In genomic region chr3:120285508-120285841, GRCh38 we compare ENCODE assay signal across 10 cellular contexts. TPM values are rescaled to one million over a fixed set of nuclear protein-coding genes. Genes with fewer than 3 reads are reported as not detected.
DNase-seq lines count a peak whose midpoint lies in the region; ATAC-seq, FAIRE-seq and TF ChIP-seq lines count a peak whose summit lies in the region.
"Had no signal": no experiment of that assay in that cellular context is flagged by ENCODE, and none has a peak within 500 bp of the region (broad histone marks: within the 10 kb centered on the region; RNA-seq: fewer than 3 reads in every experiment).

No MANE protein-coding gene starts in this region.

- H2BK20ac ChIP-seq in IMR-90 (ENCODE audit: low read depth, low read length): no peak overlapping the region

- H3K27ac ChIP-seq in IMR-90 (ENCODE audit: insufficient read depth, low read length) (no peak overlapping the region), mesenchymal stem cell (ENCODE audit: low read length, poor library complexity, severe bottlenecking) (no peak overlapping the region), testis (peak overlapping the region in 1 of 2 donors; percentile 24)

- H3K27ac Mint-ChIP-seq in Calu3 (ENCODE audit: unreplicated experiment): no peak overlapping the region

- H3K9ac ChIP-seq in IMR-90 (ENCODE audit: low read depth, low read length) (no peak overlapping the region), mesenchymal stem cell (ENCODE audit: low read length) (peak overlapping the region; percentile 82)

- H3K14ac ChIP-seq in IMR-90 (replicated peaks; ENCODE audit: low read depth, low read length) (no peak overlapping the region), mesenchymal stem cell (ENCODE audit: low read length in 2 of 2) (no peak overlapping the region)

- peaks cover 12% of the 10 kb centered on the region for H3K27me3 Mint-ChIP-seq in Calu3 (ENCODE audit: unreplicated experiment)

- H4K20me1 ChIP-seq in IMR-90 (ENCODE audit: insufficient read depth, low read length): no peaks in the 10 kb centered on the region

- FAIRE-seq in GM12891 (lab: Jason Lieb, UNC): no peak

- H2BK15ac ChIP-seq in IMR-90 (ENCODE audit: low read depth, low read length) (no peak overlapping the region), mesenchymal stem cell (ENCODE audit: low read depth, poor library complexity, severe bottlenecking) (no peak overlapping the region)

- H3K18ac ChIP-seq in IMR-90 (ENCODE audit: low read depth, low read length) (no peak overlapping the region), mesenchymal stem cell (ENCODE audit: low read depth in 1 of 2, low read length in 2 of 2) (no peak overlapping the region)

- no peaks in the 10 kb centered on the region for H3K36me3 ChIP-seq in IMR-90 (ENCODE audit: control insufficient read depth, insufficient read depth, low read length)
- no peaks in the 10 kb centered on the region for H3K36me3 ChIP-seq in mesenchymal stem cell (ENCODE audit: control insufficient read depth in 1 of 2, insufficient read depth in 2 of 2, low read depth in 1 of 2, low read length in 2 of 2)
- H3K36me3 ChIP-seq in testis (ENCODE audit: low read depth, missing control alignments): no peaks in the 10 kb centered on the region

- H4K91ac ChIP-seq in IMR-90 (ENCODE audit: insufficient read depth, low read depth, low read length) (no peak overlapping the region), mesenchymal stem cell (ENCODE audit: low read length) (no peak overlapping the region)

- H3K79me1 ChIP-seq in IMR-90 (ENCODE audit: low read depth in 1 of 2, low read length in 2 of 2) (no peaks in the 10 kb centered on the region), mesenchymal stem cell (replicated peaks; ENCODE audit: low read length, poor library complexity, severe bottlenecking) (no peaks in the 10 kb centered on the region)

- no peak overlapping the region for H4K8ac ChIP-seq in IMR-90 (ENCODE audit: low read depth in 2 of 2, low read length in 2 of 2)
- no peak overlapping the region for H4K8ac ChIP-seq in mesenchymal stem cell (ENCODE audit: low read length)

- H2AFZ ChIP-seq in IMR-90 (replicated peaks; ENCODE audit: low read length, poor library complexity) (peak overlapping the region; percentile 91), mesenchymal stem cell (ENCODE audit: low read depth, low read length) (no peak overlapping the region)

- no peak overlapping the region for H2AK9ac ChIP-seq in IMR-90 (replicated peaks; ENCODE audit: low read depth, low read length, poor library complexity)

- H3K4me3 ChIP-seq in IMR-90 (ENCODE audit: insufficient read depth, low read depth, low read length): peak overlapping the region; percentile 62
- peak overlapping the region; percentile 39 to 51 for H3K4me3 ChIP-seq in cardiac fibroblast (replicated peaks in 1 of 2; ENCODE audit: low read depth in 2 of 2, low read length in 2 of 2)
- peak overlapping the region; percentile 62 to 85 for H3K4me3 ChIP-seq in mesenchymal stem cell (ENCODE audit: insufficient read depth in 1 of 2, low read depth in 1 of 2, low read length in 2 of 2)
- peak overlapping the region; percentile 58 to 62 for H3K4me3 ChIP-seq in testis

- no peak overlapping the region for H2AK5ac ChIP-seq in IMR-90 (ENCODE audit: low read depth, low read length)
- H2AK5ac ChIP-seq in mesenchymal stem cell (ENCODE audit: low read length, severe bottlenecking): no peak overlapping the region

- intact Hi-C loops in IMR-90 (cut with micrococcal nuclease) (no loop called here), testis (cut with DNase I; ENCODE audit: low total_unique reads) (no loop called here), Calu3 (cut with micrococcal nuclease; ENCODE audit: unreplicated experiment) (no loop called here)

- WGBS in IMR-90 (ENCODE audit: extremely low coverage in 2 of 2, insufficient read length in 1 of 2), 2 experiments: 0% methylated on average over 7 of the region's 15 CpGs; no CpG with 5 or more reads in 1 of the 2 experiments
- 51% methylated on average over 15 of the region's 15 CpGs for WGBS in mesenchymal stem cell
- WGBS in testis, 2 donors: 14 to 23% methylated on average over 15 of the region's 15 CpGs

- no peak for TF ChIP-seq RAD21 in IMR-90 (IDR thresholded peaks at IDR 0.05; ENCODE audit: low read length)

- H3K27me3 ChIP-seq in IMR-90 (ENCODE audit: control insufficient read depth, insufficient read depth, low read length) (peaks cover 56% of the 10 kb centered on the region), mesenchymal stem cell (ENCODE audit: control insufficient read depth in 1 of 2, insufficient read depth in 1 of 2, low read length in 2 of 2) (peaks cover 14 to 15% of the 10 kb centered on the region in 2 experiments), testis (no peaks in the 10 kb centered on the region)

- H3K4me2 ChIP-seq in IMR-90 (ENCODE audit: low read depth, low read length) (peak overlapping the region; percentile 3; the same call in 1 of the 2 replicates), mesenchymal stem cell (ENCODE audit: low read length, poor library complexity, severe bottlenecking) (peak overlapping the region; percentile 89)

- dilution Hi-C loops in IMR-90 (cut with HindIII; ENCODE audit: low sequenced_read_pairs, unreplicated experiment): no loop called here

- H2BK120ac ChIP-seq in IMR-90 (ENCODE audit: low read depth, low read length) (no peak overlapping the region), mesenchymal stem cell (ENCODE audit: low read depth, low read length) (no peak overlapping the region)

- no peaks in the 10 kb centered on the region for H3K9me3 ChIP-seq in IMR-90 (ENCODE audit: control insufficient read depth, insufficient read depth, low read length)
- no peaks in the 10 kb centered on the region for H3K9me3 ChIP-seq in mesenchymal stem cell (ENCODE audit: control insufficient read depth, low read length)
- no peaks in the 10 kb centered on the region for H3K9me3 ChIP-seq in testis

- peaks cover 15% of the 10 kb centered on the region for H3K4me1 Mint-ChIP-seq in Calu3 (ENCODE audit: low read depth, unreplicated experiment)
- H3K4me1 Mint-ChIP-seq: central memory CD8-positive, alpha-beta T cell had no signal

- TF ChIP-seq CTCF in IMR-90 (conservative IDR thresholded peaks at IDR 0.05; ENCODE audit: low read depth, low read length) (no peak), cardiac fibroblast (IDR thresholded peaks at IDR 0.05; ENCODE audit: low read depth, low read length) (no peak), testis (IDR thresholded peaks at IDR 0.05) (no peak), Calu3 (IDR thresholded peaks at IDR 0.05; ENCODE audit: unreplicated experiment) (no peak)

- H2BK5ac ChIP-seq in IMR-90 (ENCODE audit: low read depth, low read length, poor library complexity, severe bottlenecking) (no peak overlapping the region), mesenchymal stem cell (ENCODE audit: low read depth, low read length, poor library complexity, severe bottlenecking) (peak overlapping the region; percentile 59)

- TF ChIP-seq POLR2A in IMR-90 (IDR thresholded peaks at IDR 0.05; ENCODE audit: low read depth, low read length) (no peak), testis (IDR thresholded peaks at IDR 0.05) (no peak), GM12891 (IDR thresholded peaks at IDR 0.05; ENCODE audit: low read depth, low read length) (no peak)

- no peak overlapping the region for H3K56ac ChIP-seq in IMR-90 (ENCODE audit: extremely low read depth, insufficient read depth, low read length)

- H3K4me3 Mint-ChIP-seq in Calu3 (ENCODE audit: low read depth, unreplicated experiment): no peak overlapping the region
- H3K4me3 Mint-ChIP-seq: central memory CD8-positive, alpha-beta T cell had no signal

- POLR2A ChIA-PET in IMR-90 (lab: Charles Lee; ENCODE audit: unreplicated experiment): no interaction called here

- H3K4me1 ChIP-seq in IMR-90 (ENCODE audit: control insufficient read depth, insufficient read depth, low read length) (no peaks in the 10 kb centered on the region), mesenchymal stem cell (ENCODE audit: control insufficient read depth, insufficient read depth, low read depth, low read length) (peaks cover 8% of the 10 kb centered on the region), testis (peaks cover 6% of the 10 kb centered on the region)

- in situ Hi-C loops in IMR-90 (cut with MboI; ENCODE audit: low sequenced_read_pairs): no loop called here

- CTCF ChIA-PET in IMR-90 (lab: Yijun Ruan, JAX): no interaction called here
- CTCF ChIA-PET in Calu3 (lab: Charles Lee): no interaction called here

- no peak for DNase-seq in IMR-90
- DNase-seq in cardiac fibroblast (ENCODE audit: low read depth in 2 of 2): no peak
- DNase-seq in mesenchymal stem cell: no peak
- DNase-seq in testis: no peak
- DNase-seq in RKO (ENCODE audit: low spot score): no peak
- no peak for DNase-seq in NCI-H2171 treated with DMSO at 0.1 percent for 48 hours (lab: John Stamatoyannopoulos, UW)
- no peak for DNase-seq in Calu3
- DNase-seq in GM12891 (ENCODE audit: insufficient read length, low spot score): no peak
- DNase-seq: DND-41 had no signal

- H3K4ac ChIP-seq in IMR-90 (ENCODE audit: low read depth, low read length) (no peak overlapping the region), mesenchymal stem cell (ENCODE audit: low read depth in 1 of 2, low read length in 2 of 2) (no peak overlapping the region)

- BruUV-seq in IMR-90 (replicated peaks; lab: Mats Ljungman, UMichigan) (no TSS peak), Calu3 (replicated peaks; lab: Mats Ljungman, UMichigan) (no TSS peak)

- H2BK12ac ChIP-seq in mesenchymal stem cell (ENCODE audit: low read length in 2 of 2): no peak overlapping the region

- no peaks in the 10 kb centered on the region for H3K9me3 Mint-ChIP-seq in Calu3 (ENCODE audit: low read depth, unreplicated experiment)
- H3K9me3 Mint-ChIP-seq: central memory CD8-positive, alpha-beta T cell had no signal

- H3K36me3 Mint-ChIP-seq in Calu3 (ENCODE audit: insufficient read depth, unreplicated experiment): no peaks in the 10 kb centered on the region

- no peaks in the 10 kb centered on the region for H3K9me1 ChIP-seq in IMR-90 (ENCODE audit: insufficient read depth, low read length)

- ATAC-seq in IMR-90 (ENCODE audit: low read depth): no peak

- H4K5ac ChIP-seq in IMR-90 (ENCODE audit: low read depth, low read length): no peak overlapping the region

- H3K23ac ChIP-seq in IMR-90 (ENCODE audit: low read depth, low read length) (no peak overlapping the region), mesenchymal stem cell (ENCODE audit: low read length in 2 of 2) (no peak overlapping the region)

TF ChIP-seq in GM12891, 5 proteins besides CTCF, POLR2A, EP300 and RAD21 (continues in another document):
- no peak for TF ChIP-seq POLR2AphosphoS5 (IDR thresholded peaks at IDR 0.05; ENCODE audit: low read depth, low read length)
- no peak for TF ChIP-seq SPI1 (IDR thresholded peaks at IDR 0.05; ENCODE audit: low read depth, low read length)
- TF ChIP-seq PAX5 (IDR thresholded peaks at IDR 0.05; ENCODE audit: insufficient read depth, low read length, severe bottlenecking): no peak

RNA-seq across cellular contexts. Expression of gene GPR156, which starts 0.5 kb away (rescaled TPM):
- 0.18 and 0.28 TPM in 2 replicates for total RNA-seq in IMR-90 (2012; rRNA removed)
- 0.09 and 0.22 TPM in 2 replicates for polyA plus RNA-seq in IMR-90 (2012; rRNA removed)
- 0.05 TPM in 2 replicates for polyA plus RNA-seq in IMR-90 (2012; cell fraction: cytosol; rRNA removed)
- 0.13 and 0.76 TPM in 2 replicates for polyA plus RNA-seq in IMR-90 (2012; cell fraction: nucleus; rRNA removed; ENCODE audit: low replicate concordance)
- 0.21 TPM for polyA plus RNA-seq in mesenchymal stem cell (2013, experiment 1 of 2)
- 0.07 TPM for polyA plus RNA-seq in mesenchymal stem cell (2013, experiment 2 of 2)
- 10 to 100 TPM in 1 of 2 donors, 1 to 10 TPM in 1; 5.5 to 12.7 TPM for total RNA-seq in testis
- 7.3 TPM for polyA plus RNA-seq in testis (ENCODE audit: insufficient read depth, low read depth, low replicate concordance)
- total RNA-seq in Calu3 (2022): 0.45 and 0.64 TPM in 2 replicates
- polyA plus RNA-seq in GM12891 (2012; ENCODE audit: low read depth, missing spikeins): 0.06 TPM
